14 cellular contexts compared by ENCODE assay signal in genomic region chr20:6034134-6034969, GRCh38. TPM values are rescaled to one million over a fixed set of nuclear protein-coding genes. Genes with fewer than 3 reads are reported as not detected.
DNase-seq lines count a peak whose midpoint lies in the region; ATAC-seq and TF ChIP-seq lines count a peak whose summit lies in the region.
"Had no signal": no experiment of that assay in that cellular context is flagged by ENCODE, and none has a peak within 500 bp of the region (broad histone marks: within the 10 kb centered on the region; RNA-seq: fewer than 3 reads in every experiment).

No MANE protein-coding gene starts in this region.

- no peak overlapping the region for H2AFZ ChIP-seq in PC-3 (ENCODE audit: low read length)

- POLR2A ChIA-PET in PC-3 (lab: Charles Lee; ENCODE audit: unreplicated experiment) = no interaction called here

- H3K36me3 Mint-ChIP-seq in CD4-positive, CD25-positive, alpha-beta regulatory T cell = peaks cover 44% of the 10 kb centered on the region

- no peaks in the 10 kb centered on the region for H4K20me1 ChIP-seq in PC-3 (ENCODE audit: low read length)

- H3K9me2 ChIP-seq in PC-3 (replicated peaks; ENCODE audit: low read length) = no peaks in the 10 kb centered on the region

- no peaks in the 10 kb centered on the region for H3K27me3 Mint-ChIP-seq in CD4-positive, CD25-positive, alpha-beta regulatory T cell

- intact Hi-C loops in tibial artery (cut with DNase I; ENCODE audit: low total_unique reads) (no loop called here), PC-3 (cut with micrococcal nuclease) (no loop called here)

- H3K9me3 ChIP-seq in CD4-positive, CD25-positive, alpha-beta regulatory T cell (ENCODE audit: control insufficient read depth in 2 of 2, low read length in 2 of 2) = no peaks in the 10 kb centered on the region
- H3K9me3 ChIP-seq in mesodermal cell (ENCODE audit: control insufficient read depth, low read length) (no peaks in the 10 kb centered on the region), tibial artery (no peaks in the 10 kb centered on the region), PC-3 (ENCODE audit: low read length) (no peaks in the 10 kb centered on the region)

- H3K9ac ChIP-seq in PC-3 (ENCODE audit: low read length) = no peak overlapping the region

- H3K4me3 ChIP-seq in CD4-positive, CD25-positive, alpha-beta regulatory T cell (ENCODE audit: low read depth, low read length) = no peak overlapping the region
- H3K4me3 ChIP-seq in cardiac fibroblast (replicated peaks in 1 of 2; ENCODE audit: low read depth in 2 of 2, low read length in 2 of 2) = no peak overlapping the region
- H3K4me3 ChIP-seq in mesodermal cell (ENCODE audit: extremely low read depth, insufficient read depth, low read length, poor library complexity, severe bottlenecking) = no peak overlapping the region
- no peak overlapping the region for H3K4me3 ChIP-seq in tibial artery
- no peak overlapping the region for H3K4me3 ChIP-seq in PC-3 (ENCODE audit: low read length)
- H3K4me3 ChIP-seq: skin epidermis had no signal

- no peak overlapping the region for H3K27ac ChIP-seq in CD4-positive, CD25-positive, alpha-beta regulatory T cell (ENCODE audit: insufficient read depth, low read length, poor library complexity, severe bottlenecking)
- H3K27ac ChIP-seq in mesodermal cell (ENCODE audit: low read depth, low read length, severe bottlenecking) (peak overlapping the region; percentile 33), tibial artery (no peak overlapping the region), PC-3 (ENCODE audit: low read length) (no peak overlapping the region)
- H3K27ac ChIP-seq: skin epidermis had no signal

- no peaks in the 10 kb centered on the region for H3F3A ChIP-seq in PC-3 (ENCODE audit: low read length, unreplicated experiment)

- BruUV-seq in PC-3 (replicated peaks; lab: Mats Ljungman, UMichigan) = no TSS peak

- H3K36me3 ChIP-seq in CD4-positive, CD25-positive, alpha-beta regulatory T cell (ENCODE audit: control insufficient read depth, insufficient read depth, low read length) = peaks cover 53% of the 10 kb centered on the region
- peaks cover 77% of the 10 kb centered on the region for H3K36me3 ChIP-seq in mesodermal cell (ENCODE audit: control insufficient read depth, insufficient read depth, low read length)
- peaks cover 54 to 62% (median 59%) of the 10 kb centered on the region in 3 donors for H3K36me3 ChIP-seq in tibial artery
- peaks cover 46% of the 10 kb centered on the region for H3K36me3 ChIP-seq in PC-3 (ENCODE audit: low read depth, low read length)

- ATAC-seq in CD4-positive, CD25-positive, alpha-beta regulatory T cell (ENCODE audit: low read depth in 2 of 2) = no peak
- no peak for ATAC-seq in HG03520 (IDR thresholded peaks at IDR 0.05; ENCODE audit: unreplicated experiment)
- ATAC-seq in GM18868 (IDR thresholded peaks at IDR 0.05; ENCODE audit: unreplicated experiment) = no peak
- no peak for ATAC-seq in PC-3
- ATAC-seq: Panc1 had no signal

- no peak for DNase-seq in CD4-positive, CD25-positive, alpha-beta regulatory T cell
- DNase-seq in Kasumi-1 (lab: John Stamatoyannopoulos, UW) (peak; percentile 33 to 45), cardiac fibroblast (ENCODE audit: low read depth in 2 of 2) (peak; percentile 15 to 42), tibial artery (no peak), PC-3 (no peak)
- DNase-seq: activated CD4-positive, CD25-positive, alpha-beta regulatory T cell treated with anti-CD3 and anti-CD28 coated beads, Interleukin-2, amount 50 U/mL, for 72 hours; amygdala; NCI-H2081 treated with DMSO at 0.1 percent for 48 hours had no signal

- H3K4me1 Mint-ChIP-seq in CD4-positive, CD25-positive, alpha-beta regulatory T cell = peaks cover 7 to 15% (median 14%) of the 10 kb centered on the region in 4 donors

- no peak for TF ChIP-seq CTCF in cardiac fibroblast (IDR thresholded peaks at IDR 0.05; ENCODE audit: low read depth, low read length)
- TF ChIP-seq CTCF in tibial artery (IDR thresholded peaks at IDR 0.05) = no peak
- TF ChIP-seq CTCF in PC-3 (conservative IDR thresholded peaks at IDR 0.05; ENCODE audit: low read depth, low read length) = no peak

- H3K9me3 Mint-ChIP-seq in CD4-positive, CD25-positive, alpha-beta regulatory T cell = no peaks in the 10 kb centered on the region

- no peaks in the 10 kb centered on the region for H3K27me3 ChIP-seq in CD4-positive, CD25-positive, alpha-beta regulatory T cell (ENCODE audit: control insufficient read depth, insufficient read depth, low read length)
- H3K27me3 ChIP-seq in tibial artery = no peaks in the 10 kb centered on the region
- no peaks in the 10 kb centered on the region for H3K27me3 ChIP-seq in PC-3 (ENCODE audit: low read length)

- CTCF ChIA-PET in PC-3 (lab: Charles Lee) = no interaction called here

- 81 to 87% methylated on average over 2 of the region's 2 CpGs for WGBS in mesodermal cell (ENCODE audit: insufficient coverage in 2 of 2), 2 experiments

- no peak overlapping the region for H3K4me3 Mint-ChIP-seq in CD4-positive, CD25-positive, alpha-beta regulatory T cell

- no peaks in the 10 kb centered on the region for H3K4me1 ChIP-seq in CD4-positive, CD25-positive, alpha-beta regulatory T cell (ENCODE audit: control insufficient read depth, insufficient read depth, low read length, poor library complexity, severe bottlenecking)
- H3K4me1 ChIP-seq in mesodermal cell (ENCODE audit: control insufficient read depth, insufficient read depth, low read length, poor library complexity, severe bottlenecking) = peaks cover 9% of the 10 kb centered on the region
- peaks cover 0 to 22% (median under 1%) of the 10 kb centered on the region in 4 donors for H3K4me1 ChIP-seq in tibial artery
- peaks cover 5% of the 10 kb centered on the region for H3K4me1 ChIP-seq in PC-3 (ENCODE audit: insufficient read depth, low read length)

- peak overlapping the region; percentile 0 to 82 (median 19) for H3K27ac Mint-ChIP-seq in CD4-positive, CD25-positive, alpha-beta regulatory T cell

- H3K4me2 ChIP-seq in PC-3 (ENCODE audit: low read length) = no peak overlapping the region

- H3K79me2 ChIP-seq in PC-3 (ENCODE audit: low read length) = no peaks in the 10 kb centered on the region

RNA-seq across cellular contexts. Expression of gene LRRN4, which starts 19.5 kb away (rescaled TPM):
- not detected for total RNA-seq in CD4-positive, CD25-positive, alpha-beta regulatory T cell
- under 1 TPM in 1 of 4 donors, not detected in 3; 0.12 TPM for polyA plus RNA-seq in CD4-positive, CD25-positive, alpha-beta regulatory T cell
- polyA plus RNA-seq in mesodermal cell (2013, experiment 1 of 2) = 34.4 TPM
- polyA plus RNA-seq in mesodermal cell (2013, experiment 2 of 2) = 33.8 TPM
- 0.44 TPM in 1 of 2 replicates, not detected in the other for total RNA-seq in PC-3 (2014; rRNA removed)
- total RNA-seq: HT1080 had no signal

RNA-seq across cellular contexts. Expression of gene CRLS1, which starts 28.4 kb away (rescaled TPM):
- total RNA-seq in CD4-positive, CD25-positive, alpha-beta regulatory T cell = 16.1 TPM
- 10 to 100 TPM; 36.0 to 45.9 (median 42.3) TPM for polyA plus RNA-seq in CD4-positive, CD25-positive, alpha-beta regulatory T cell
- polyA plus RNA-seq in mesodermal cell (2013, experiment 1 of 2) = 70.2 TPM
- polyA plus RNA-seq in mesodermal cell (2013, experiment 2 of 2) = 65.5 TPM
- 50.7 and 52.2 TPM in 2 replicates for total RNA-seq in PC-3 (2014; rRNA removed)

Comparison
In these comparisons a context has a peak if more than half of its experiments do, and no peak if none do; other contexts are left out.
1. DNase-seq: peak in Kasumi-1 (2 of 2) and cardiac fibroblast (2 of 2); none in CD4-positive, CD25-positive, alpha-beta regulatory T cell (0 of 3), tibial artery (0 of 2) and PC-3 (single experiment).